In genomic region chr20:63335060-63335459, GRCh38 we compare ENCODE assay signal across 9 cellular contexts. TPM values are rescaled to one million over a fixed set of nuclear protein-coding genes. Genes with fewer than 3 reads are reported as not detected.
"Had no signal": no experiment of that assay in that cellular context is flagged by ENCODE, and none has a peak within 500 bp of the region (broad histone marks: within the 10 kb centered on the region; RNA-seq: fewer than 3 reads in every experiment).

No MANE protein-coding gene starts in this region.

RNA-seq across cellular contexts. Expression of gene CHRNA4, which starts 26.1 kb away (rescaled TPM):
- total RNA-seq: LHCN-M2; MCF 10A; NCI-H460; PC-9; Peyer's patch; RPMI7951; T-helper 1 cell treated with Interleukin-12 subunit alpha and Interleukin-12 subunit beta and Interleukin-4 antibody, amounts not matched to agents 30 ng/mL and 1 ng/mL, for 36 hours had no signal

RNA-seq across cellular contexts. Expression of gene COL20A1, which starts 42.1 kb away (rescaled TPM):
- total RNA-seq: PC-9, Peyer's patch, Right ventricle myocardium inferior, RPMI7951, SJCRH30 had no signal
